Comparison of ENCODE assay signal across 7 cellular contexts in the genomic region with DNA sequence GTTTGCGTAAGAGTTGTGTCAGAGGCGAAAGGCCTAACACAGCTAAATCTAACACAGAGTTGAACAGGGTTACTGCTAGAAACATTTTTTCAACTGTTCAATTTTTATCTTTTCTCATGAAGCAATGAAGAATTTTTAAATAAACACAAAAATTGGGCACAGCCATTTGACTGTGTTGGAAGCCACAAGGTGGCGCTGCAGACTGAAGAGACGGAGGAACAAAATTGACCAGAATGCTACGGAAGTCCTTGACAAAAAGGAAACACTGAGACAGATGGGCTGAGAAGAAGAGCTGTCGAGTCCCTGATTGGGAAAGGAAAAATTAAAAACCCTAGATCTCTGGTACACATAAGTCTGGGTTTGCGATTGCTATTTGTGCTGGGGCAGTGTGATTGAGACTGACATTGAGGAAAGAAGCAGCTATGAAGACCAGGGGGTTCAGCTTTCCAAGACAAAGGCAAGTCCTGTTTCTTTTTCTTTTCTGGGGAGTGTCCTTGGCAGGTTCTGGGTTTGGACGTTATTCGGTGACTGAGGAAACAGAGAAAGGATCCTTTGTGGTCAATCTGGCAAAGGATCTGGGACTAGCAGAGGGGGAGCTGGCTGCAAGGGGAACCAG. TPM values are rescaled to one million over a fixed set of nuclear protein-coding genes. Genes with fewer than 3 reads are reported as not detected.
DNase-seq lines count a peak whose midpoint lies in the region; ATAC-seq and TF ChIP-seq lines count a peak whose summit lies in the region.

A gene (plus strand): TSS at position 265 of the 616 bp plus-strand sequence. CDS start 158 bp downstream, at position 423.

- DNase-seq in ELF-1 (ENCODE audit: low read depth, low spot score) = peak; percentile 29
- peak; percentile 14 for DNase-seq in LHCN-M2 (ENCODE audit: low read depth)
- DNase-seq in T-helper 2 cell = peak in 3 of 5 experiments; percentile 10 to 26 (median 10)
- peak; percentile 21 for DNase-seq in hepatocyte (ENCODE audit: low spot score)
- DNase-seq in upper lobe of right lung = no peak
- no peak for DNase-seq in SHP77 treated with DMSO at 0.1 percent for 48 hours (lab: John Stamatoyannopoulos, UW)

- H3K27me3 ChIP-seq in hepatocyte = no peaks in the 10 kb centered on the region
- peaks cover 7% of the 10 kb centered on the region for H3K27me3 ChIP-seq in upper lobe of right lung

- H4K20me1 ChIP-seq in hepatocyte (ENCODE audit: insufficient read depth, poor library complexity, severe bottlenecking) = no peaks in the 10 kb centered on the region

- no peaks in the 10 kb centered on the region for H3K79me2 ChIP-seq in hepatocyte

- intact Hi-C loops in upper lobe of right lung (cut with DNase I) = no loop called here

- H3K36me3 ChIP-seq in hepatocyte (replicated peaks; ENCODE audit: insufficient read depth, low read depth) (no peaks in the 10 kb centered on the region), upper lobe of right lung (no peaks in the 10 kb centered on the region)

- no peak within 1 kb of the TSS for H3K4me3 ChIP-seq in hepatocyte
- H3K4me3 ChIP-seq in upper lobe of right lung = peak within 1 kb of the TSS; percentile 14

- peak; percentile 28 for TF ChIP-seq CTCF in hepatocyte (IDR thresholded peaks at IDR 0.05; ENCODE audit: poor library complexity)
- TF ChIP-seq CTCF in upper lobe of right lung (IDR thresholded peaks at IDR 0.05) = peak; percentile 45

- peaks cover 5% of the 10 kb centered on the region for H3K9me3 ChIP-seq in hepatocyte (ENCODE audit: low read depth)
- H3K9me3 ChIP-seq in upper lobe of right lung = peaks cover 4% of the 10 kb centered on the region

- H3K4me1 ChIP-seq in hepatocyte (ENCODE audit: insufficient read depth) (no peaks in the 10 kb centered on the region), upper lobe of right lung (no peaks in the 10 kb centered on the region)

- WGBS in hepatocyte (ENCODE audit: low lambda C conversion rate, missing lambda C conversion rate) = 48% methylated on average over 9 of the region's 9 CpGs

- no peak within 1 kb of the TSS for H3K27ac ChIP-seq in hepatocyte
- no peak within 1 kb of the TSS for H3K27ac ChIP-seq in upper lobe of right lung

- no peaks in the 10 kb centered on the region for H3K9me2 ChIP-seq in hepatocyte (replicated peaks; ENCODE audit: insufficient read depth)

- H2AFZ ChIP-seq in hepatocyte = no peak within 1 kb of the TSS

- ATAC-seq in upper lobe of right lung (peak; percentile 29), GM18511 (IDR thresholded peaks at IDR 0.05; ENCODE audit: unreplicated experiment) (no peak)

- H3K4me2 ChIP-seq in hepatocyte = no peak within 1 kb of the TSS

RNA-seq across cellular contexts. Expression of the gene that starts here (rescaled TPM):
- total RNA-seq in LHCN-M2 (2014; rRNA removed) (2.8 and 3.1 TPM in 2 replicates), hepatocyte (1.2 and 2.3 TPM in 2 replicates), upper lobe of right lung (2.5 TPM)
- polyA plus RNA-seq in LHCN-M2 (2012) = 2.3 TPM
- polyA plus RNA-seq in hepatocyte = 0.33 and 1.0 TPM in 2 replicates

Comparison
In these comparisons a context has a peak if more than half of its experiments do, and no peak if none do; other contexts are left out.
1. DNase-seq: peak in ELF-1 (single experiment), LHCN-M2 (single experiment), T-helper 2 cell (3 of 5) and hepatocyte (single experiment); none in upper lobe of right lung (single experiment) and SHP77 treated with DMSO at 0.1 percent for 48 hours (single experiment).